Comparison of ENCODE assay signal across 20 cellular contexts in the genomic region with DNA sequence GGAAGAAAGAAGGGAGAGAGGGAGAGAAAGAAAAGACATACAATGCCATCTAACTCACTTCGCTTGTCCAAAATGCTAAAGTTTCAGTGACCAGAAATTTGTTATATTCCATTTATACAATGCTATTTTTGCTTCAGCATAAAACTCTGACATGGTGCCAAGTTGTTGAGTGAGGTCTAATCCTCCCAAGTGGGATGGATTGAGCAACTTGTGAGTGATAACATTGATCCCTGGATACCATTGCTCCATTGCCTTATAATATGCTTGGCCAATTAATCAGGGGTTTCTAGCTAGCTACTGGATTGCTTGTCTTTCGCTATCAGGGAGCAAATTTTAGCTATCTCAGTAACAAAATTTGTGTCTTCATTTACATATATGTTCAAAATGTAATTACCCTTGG.
"Had no signal": no experiment of that assay in that cellular context is flagged by ENCODE, and none has a peak within 500 bp of the region (broad histone marks: within the 10 kb centered on the region; RNA-seq: fewer than 3 reads in every experiment).

No MANE protein-coding gene starts in this region.

- H3K27ac Mint-ChIP-seq: activated CD4-positive, alpha-beta T cell treated with anti-CD3 and anti-CD28 coated beads, Interleukin-2, amount 10 ng/mL, durations not matched to agents 24 days and 14 days; activated CD8-positive, alpha-beta T cell treated with anti-CD3 and anti-CD28 coated beads for 36 hours; activated naive CD8-positive, alpha-beta T cell treated with anti-CD3 and anti-CD28 coated beads for 36 hours; activated T-helper 17 cell treated with anti-CD3 and anti-CD28 coated beads, Interleukin-2, amount 50 U/mL, for 72 hours; naive B cell; neural progenitor cell; stimulated activated naive B cell treated with anti-CD40 and anti-IgM and Interleukin-4, amounts not matched to agents 10 μg/mL and 1 μg/mL and 100 μg/mL, for 72 hours had no signal

- H3K27me3 ChIP-seq: body of pancreas, esophagus muscularis mucosa, gastrocnemius medialis, left lung, neural progenitor cell, tibial artery had no signal

- H3K9me3 ChIP-seq: body of pancreas, esophagus muscularis mucosa, gastrocnemius medialis, left lung, tibial artery had no signal

- H3K9me3 Mint-ChIP-seq: activated CD8-positive, alpha-beta T cell treated with anti-CD3 and anti-CD28 coated beads for 36 hours; activated naive CD8-positive, alpha-beta T cell treated with anti-CD3 and anti-CD28 coated beads for 36 hours; neural progenitor cell had no signal

- H3K36me3 Mint-ChIP-seq: activated naive CD8-positive, alpha-beta T cell treated with anti-CD3 and anti-CD28 coated beads for 36 hours; naive B cell; neural progenitor cell; stimulated activated naive B cell treated with anti-CD40 and anti-IgM and Interleukin-4, amounts not matched to agents 10 μg/mL and 1 μg/mL and 100 μg/mL, for 72 hours had no signal

- H3K4me1 Mint-ChIP-seq: activated CD4-positive, alpha-beta T cell treated with anti-CD3 and anti-CD28 coated beads, Interleukin-2, amount 10 ng/mL, durations not matched to agents 24 days and 14 days; activated naive CD8-positive, alpha-beta T cell treated with anti-CD3 and anti-CD28 coated beads for 36 hours; activated T-helper 17 cell treated with anti-CD3 and anti-CD28 coated beads, Interleukin-2, amount 50 U/mL, for 72 hours; naive B cell; neural progenitor cell; stimulated activated naive B cell treated with anti-CD40 and anti-IgM and Interleukin-4, amounts not matched to agents 10 μg/mL and 1 μg/mL and 100 μg/mL, for 72 hours had no signal

- H3K4me3 ChIP-seq: body of pancreas, esophagus muscularis mucosa, gastrocnemius medialis, left lung, neural progenitor cell, tibial artery had no signal

- DNase-seq: activated CD4-positive, alpha-beta T cell treated with anti-CD3 and anti-CD28 coated beads, Interleukin-2, amount 10 ng/mL, durations not matched to agents 24 days and 14 days; activated CD4-positive, CD25-positive, alpha-beta regulatory T cell; activated CD8-positive, alpha-beta T cell treated with anti-CD3 and anti-CD28 coated beads for 36 hours; activated naive CD4-positive, alpha-beta T cell; activated naive CD8-positive, alpha-beta T cell treated with anti-CD3 and anti-CD28 coated beads for 36 hours; activated T-cell treated with anti-CD3 and anti-CD28 coated beads, Interleukin-2, amount 50 U/mL, for 1 hour; body of pancreas; effector CD8-positive, alpha-beta T cell; gastrocnemius medialis; head of caudate nucleus; left lung; naive B cell; stimulated activated naive B cell treated with anti-CD40 and anti-IgM and Interleukin-4, amounts not matched to agents 10 μg/mL and 1 μg/mL and 100 μg/mL, for 72 hours; T-helper 1 cell; T-helper 9 cell; tibial artery had no signal

- H3K27me3 Mint-ChIP-seq: activated CD4-positive, alpha-beta T cell treated with anti-CD3 and anti-CD28 coated beads, Interleukin-2, amount 10 ng/mL, durations not matched to agents 24 days and 14 days; activated CD8-positive, alpha-beta T cell treated with anti-CD3 and anti-CD28 coated beads for 36 hours; activated naive CD8-positive, alpha-beta T cell treated with anti-CD3 and anti-CD28 coated beads for 36 hours; activated T-helper 17 cell treated with anti-CD3 and anti-CD28 coated beads, Interleukin-2, amount 50 U/mL, for 72 hours; naive B cell; stimulated activated naive B cell treated with anti-CD40 and anti-IgM and Interleukin-4, amounts not matched to agents 10 μg/mL and 1 μg/mL and 100 μg/mL, for 72 hours had no signal

- H3K4me3 Mint-ChIP-seq: activated CD4-positive, alpha-beta T cell treated with anti-CD3 and anti-CD28 coated beads, Interleukin-2, amount 10 ng/mL, durations not matched to agents 24 days and 14 days; activated CD8-positive, alpha-beta T cell treated with anti-CD3 and anti-CD28 coated beads for 36 hours; activated naive CD8-positive, alpha-beta T cell treated with anti-CD3 and anti-CD28 coated beads for 36 hours; activated T-helper 17 cell treated with anti-CD3 and anti-CD28 coated beads, Interleukin-2, amount 50 U/mL, for 72 hours; naive B cell; neural progenitor cell; stimulated activated naive B cell treated with anti-CD40 and anti-IgM and Interleukin-4, amounts not matched to agents 10 μg/mL and 1 μg/mL and 100 μg/mL, for 72 hours had no signal

- ATAC-seq: activated CD8-positive, alpha-beta T cell treated with anti-CD3 and anti-CD28 coated beads for 36 hours; activated T-helper 17 cell treated with anti-CD3 and anti-CD28 coated beads, Interleukin-2, amount 50 U/mL, for 72 hours; body of pancreas; gastrocnemius medialis; left lung; sciatic nerve; stimulated activated naive B cell treated with anti-CD40 and anti-IgM and Interleukin-4, amounts not matched to agents 10 μg/mL and 1 μg/mL and 100 μg/mL, for 72 hours had no signal

- H3K27ac ChIP-seq: body of pancreas, esophagus muscularis mucosa, gastrocnemius medialis, left lung, neural progenitor cell, tibial artery had no signal
